8 cellular contexts compared by ENCODE assay signal in genomic region chr17:82272495-82273326, GRCh38. TPM values are rescaled to one million over a fixed set of nuclear protein-coding genes. Genes with fewer than 3 reads are reported as not detected.
DNase-seq lines count a peak whose midpoint lies in the region; ATAC-seq, FAIRE-seq and TF ChIP-seq lines count a peak whose summit lies in the region.

No MANE protein-coding gene starts in this region.

- peaks cover 5 to 29% (median 13%) of the 10 kb centered on the region in 3 experiments for H3K36me3 ChIP-seq in naive thymus-derived CD4-positive, alpha-beta T cell (ENCODE audit: control insufficient read depth in 2 of 3, insufficient read depth in 3 of 3, low read length in 3 of 3)

- FAIRE-seq in urothelium cell line (lab: Jason Lieb, UNC) (no peak), RCC 7860 (lab: Jason Lieb, UNC) (no peak)

- no peak for TF ChIP-seq CTCF in epithelial cell of proximal tubule (conservative IDR thresholded peaks at IDR 0.05; ENCODE audit: low read depth, low read length)

- no peaks in the 10 kb centered on the region for H3K9me3 ChIP-seq in naive thymus-derived CD4-positive, alpha-beta T cell (ENCODE audit: control insufficient read depth in 2 of 3, low read length in 3 of 3)

- DNase-seq in activated CD4-positive, alpha-beta memory T cell treated with anti-CD3 and anti-CD28 coated beads, Interleukin-2, amount 10 ng/mL, durations not matched to agents 7 days and 5 days = peak; percentile 47
- DNase-seq in epithelial cell of proximal tubule (ENCODE audit: low read depth) (no peak), urothelium cell line (ENCODE audit: low spot score) (peak; percentile 71), RCC 7860 (ENCODE audit: low spot score) (no peak)
- peak in 8 of 9 donors; percentile 24 to 54 (median 47) for DNase-seq in naive thymus-derived CD4-positive, alpha-beta T cell

- peak overlapping the region; percentile 97 for H3K27ac ChIP-seq in naive thymus-derived CD4-positive, alpha-beta T cell (ENCODE audit: low read depth, low read length)

- intact Hi-C loops in naive thymus-derived CD4-positive, alpha-beta T cell (cut with micrococcal nuclease) = loop anchor here (1.0 to 2.0 kb wide), 9 partner anchors 16 to 66 kb away; partner anchors contain the start of genes CD7 (in 1 of the 2) and SLC16A3 (in 1 of the 2)

- H3K4me3 Mint-ChIP-seq in IgD-negative memory B cell = peak overlapping the region; percentile 89 to 99 (median 92)
- H3K4me3 Mint-ChIP-seq in activated CD4-positive, alpha-beta memory T cell treated with anti-CD3 and anti-CD28 coated beads, Interleukin-2, amount 10 ng/mL, durations not matched to agents 7 days and 5 days = peak overlapping the region; percentile 97
- peak overlapping the region; percentile 80 to 97 (median 93) for H3K4me3 Mint-ChIP-seq in naive thymus-derived CD4-positive, alpha-beta T cell

- CTCF ChIA-PET in activated CD4-positive, alpha-beta memory T cell treated with anti-CD3 and anti-CD28 coated beads, Interleukin-2, amount 10 ng/mL, durations not matched to agents 7 days and 5 days (lab: Charles Lee) = interaction anchor here (1.2 kb wide), 1 partner anchor 20 kb away, joined by 4 read pairs; no protein-coding TSS in a partner anchor
- CTCF ChIA-PET in naive thymus-derived CD4-positive, alpha-beta T cell (lab: Charles Lee) = no interaction called here

- POLR2A ChIA-PET in activated CD4-positive, alpha-beta memory T cell treated with anti-CD3 and anti-CD28 coated beads, Interleukin-2, amount 10 ng/mL, durations not matched to agents 7 days and 5 days (lab: Charles Lee) = interaction anchor here (1.0 to 5.3 kb wide), 12 partner anchors 10 to 185 kb away, joined by 3 to 49 read pairs (median 5); partner anchors contain the start of genes CD7, NARF, OGFOD3 and SECTM1
- POLR2A ChIA-PET in naive thymus-derived CD4-positive, alpha-beta T cell (lab: Charles Lee) = interaction anchor here (1.0 to 4.5 kb wide), 5 partner anchors 20 to 36 kb away, joined by 3 to 32 read pairs (median 9); no protein-coding TSS in a partner anchor

- no peaks in the 10 kb centered on the region for H3K9me3 Mint-ChIP-seq in IgD-negative memory B cell
- no peaks in the 10 kb centered on the region for H3K9me3 Mint-ChIP-seq in activated CD4-positive, alpha-beta memory T cell treated with anti-CD3 and anti-CD28 coated beads, Interleukin-2, amount 10 ng/mL, durations not matched to agents 7 days and 5 days
- H3K9me3 Mint-ChIP-seq in naive thymus-derived CD4-positive, alpha-beta T cell = no peaks in the 10 kb centered on the region

- H3K36me3 Mint-ChIP-seq in IgD-negative memory B cell = peaks cover 5% of the 10 kb centered on the region
- H3K36me3 Mint-ChIP-seq in activated CD4-positive, alpha-beta memory T cell treated with anti-CD3 and anti-CD28 coated beads, Interleukin-2, amount 10 ng/mL, durations not matched to agents 7 days and 5 days (ENCODE audit: low read depth) = peaks cover 37% of the 10 kb centered on the region
- H3K36me3 Mint-ChIP-seq in naive thymus-derived CD4-positive, alpha-beta T cell = peaks cover 4 to 23% (median 10%) of the 10 kb centered on the region in 5 donors

- H3K4me1 Mint-ChIP-seq in IgD-negative memory B cell = peaks cover 31 to 38% (median 35%) of the 10 kb centered on the region in 3 donors
- peaks cover 49% of the 10 kb centered on the region for H3K4me1 Mint-ChIP-seq in activated CD4-positive, alpha-beta memory T cell treated with anti-CD3 and anti-CD28 coated beads, Interleukin-2, amount 10 ng/mL, durations not matched to agents 7 days and 5 days
- H3K4me1 Mint-ChIP-seq in naive thymus-derived CD4-positive, alpha-beta T cell = peaks cover 44 to 53% (median 48%) of the 10 kb centered on the region in 7 donors

- H3K27me3 ChIP-seq in naive thymus-derived CD4-positive, alpha-beta T cell (ENCODE audit: control insufficient read depth in 2 of 2, insufficient read depth in 2 of 2, low read length in 2 of 2) = no peaks in the 10 kb centered on the region

- H3K27me3 Mint-ChIP-seq in IgD-negative memory B cell = peaks cover 9% of the 10 kb centered on the region
- peaks cover 2% of the 10 kb centered on the region for H3K27me3 Mint-ChIP-seq in activated CD4-positive, alpha-beta memory T cell treated with anti-CD3 and anti-CD28 coated beads, Interleukin-2, amount 10 ng/mL, durations not matched to agents 7 days and 5 days
- H3K27me3 Mint-ChIP-seq in naive thymus-derived CD4-positive, alpha-beta T cell = no peaks in the 10 kb centered on the region

- peak; percentile 25 for ATAC-seq in GM18907 (IDR thresholded peaks at IDR 0.05; ENCODE audit: unreplicated experiment)
- peak; percentile 29 for ATAC-seq in naive thymus-derived CD4-positive, alpha-beta T cell
- ATAC-seq in HG02759 (IDR thresholded peaks at IDR 0.05; ENCODE audit: unreplicated experiment) = no peak

- peaks cover 45 to 50% of the 10 kb centered on the region in 2 donors for H3K4me1 ChIP-seq in naive thymus-derived CD4-positive, alpha-beta T cell (ENCODE audit: control insufficient read depth in 2 of 2, insufficient read depth in 2 of 2, low read length in 2 of 2)

- H3K27ac Mint-ChIP-seq in IgD-negative memory B cell = peak overlapping the region; percentile 90 to 99 (median 98)
- peak overlapping the region; percentile 93 for H3K27ac Mint-ChIP-seq in activated CD4-positive, alpha-beta memory T cell treated with anti-CD3 and anti-CD28 coated beads, Interleukin-2, amount 10 ng/mL, durations not matched to agents 7 days and 5 days
- peak overlapping the region; percentile 92 to 99 (median 96) for H3K27ac Mint-ChIP-seq in naive thymus-derived CD4-positive, alpha-beta T cell

- peak overlapping the region; percentile 89 for H3K4me3 ChIP-seq in epithelial cell of proximal tubule (ENCODE audit: low read depth, low read length)
- H3K4me3 ChIP-seq in naive thymus-derived CD4-positive, alpha-beta T cell (ENCODE audit: low read length) = peak overlapping the region; percentile 60

RNA-seq across cellular contexts. Expression of gene CSNK1D, which starts 0.8 kb away (rescaled TPM):
- 78.3 TPM for polyA plus RNA-seq in IgD-negative memory B cell
- total RNA-seq in activated CD4-positive, alpha-beta memory T cell treated with anti-CD3 and anti-CD28 coated beads, Interleukin-2, amount 10 ng/mL, durations not matched to agents 7 days and 5 days = 100 to 1,000 TPM; 116 TPM
- 32.0 and 54.1 TPM in 2 replicates for total RNA-seq in epithelial cell of proximal tubule
- total RNA-seq in naive thymus-derived CD4-positive, alpha-beta T cell = 100 to 1,000 TPM; 144 to 249 (median 176) TPM
- polyA plus RNA-seq in naive thymus-derived CD4-positive, alpha-beta T cell = 10 to 100 TPM; 46.1 to 81.3 TPM

RNA-seq across cellular contexts. Expression of gene SLC16A3, which starts 43.9 kb away (rescaled TPM):
- 3.7 TPM for polyA plus RNA-seq in IgD-negative memory B cell
- 100 to 1,000 TPM; 206 to 210 TPM for total RNA-seq in activated CD4-positive, alpha-beta memory T cell treated with anti-CD3 and anti-CD28 coated beads, Interleukin-2, amount 10 ng/mL, durations not matched to agents 7 days and 5 days
- 169 and 190 TPM in 2 replicates for total RNA-seq in epithelial cell of proximal tubule
- total RNA-seq in naive thymus-derived CD4-positive, alpha-beta T cell = 100 to 1,000 TPM in 2 of 5 experiments, 10 to 100 TPM in 3; 14.6 to 264 (median 67.0) TPM
- polyA plus RNA-seq in naive thymus-derived CD4-positive, alpha-beta T cell = 1 to 10 TPM; 1.4 to 1.9 TPM

RNA-seq across cellular contexts. Expression of gene CD7, which starts 44.7 kb away (rescaled TPM):
- 4.4 TPM for polyA plus RNA-seq in IgD-negative memory B cell
- 100 to 1,000 TPM; 138 to 140 TPM for total RNA-seq in activated CD4-positive, alpha-beta memory T cell treated with anti-CD3 and anti-CD28 coated beads, Interleukin-2, amount 10 ng/mL, durations not matched to agents 7 days and 5 days
- total RNA-seq in epithelial cell of proximal tubule = not detected in 2 replicates
- total RNA-seq in naive thymus-derived CD4-positive, alpha-beta T cell = 100 to 1,000 TPM in 3 of 5 experiments, 10 to 100 TPM in 2; 61.9 to 390 (median 165) TPM
- 100 to 1,000 TPM; 169 to 183 TPM for polyA plus RNA-seq in naive thymus-derived CD4-positive, alpha-beta T cell

Comparison
In these comparisons a context has a peak if more than half of its experiments do, and no peak if none do; other contexts are left out.
1. DNase-seq: peak in activated CD4-positive, alpha-beta memory T cell treated with anti-CD3 and anti-CD28 coated beads, Interleukin-2, amount 10 ng/mL, durations not matched to agents 7 days and 5 days (single experiment), naive thymus-derived CD4-positive, alpha-beta T cell (8 of 9) and urothelium cell line (single experiment); none in epithelial cell of proximal tubule (single experiment) and RCC 7860 (single experiment).
2. RNA of gene CD7, which starts 44.7 kb away (total RNA-seq): 61.9 to 390 TPM in naive thymus-derived CD4-positive, alpha-beta T cell and 138 to 140 TPM in activated CD4-positive, alpha-beta memory T cell treated with anti-CD3 and anti-CD28 coated beads, Interleukin-2, amount 10 ng/mL, durations not matched to agents 7 days and 5 days; not detected in epithelial cell of proximal tubule; every median in the first group is over 10 times any median in the second.
3. Peak in every context shown above with its lines, with median percentiles within 50 percentile points of each other: H3K27ac Mint-ChIP-seq and H3K4me3 Mint-ChIP-seq.